In genomic region chr6:14265049-14266021, GRCh38 we compare ENCODE assay signal across 2 cellular contexts.
TF ChIP-seq lines count a peak whose summit lies in the region.

No MANE protein-coding gene starts in this region.

TF ChIP-seq in HepG2, 621 proteins besides CTCF, POLR2A, EP300 and RAD21 (continues in another document):
- TF ChIP-seq E2F1 (CRISPR knock-in tag; IDR thresholded peaks at IDR 0.05) (no peak), ZNF205 (CRISPR knock-in tag; IDR thresholded peaks at IDR 0.05) (no peak), ATF4 (CRISPR knock-in tag; IDR thresholded peaks at IDR 0.05) (no peak), BORCS8-MEF2B (CRISPR knock-in tag; IDR thresholded peaks at IDR 0.05) (no peak), REXO4 (CRISPR knock-in tag; IDR thresholded peaks at IDR 0.05; ENCODE audit: borderline replicate concordance) (no peak), NCOA1 (CRISPR knock-in tag; IDR thresholded peaks at IDR 0.05) (no peak), TARDBP (CRISPR knock-in tag; IDR thresholded peaks at IDR 0.05) (no peak), ZNF253 (CRISPR knock-in tag; IDR thresholded peaks at IDR 0.05; ENCODE audit: borderline replicate concordance) (no peak), IRF2 (CRISPR knock-in tag; IDR thresholded peaks at IDR 0.05) (no peak), ZC3H4 (CRISPR knock-in tag; IDR thresholded peaks at IDR 0.05; ENCODE audit: borderline replicate concordance) (no peak), ELF1 (CRISPR knock-in tag; IDR thresholded peaks at IDR 0.05) (no peak), SP2 (CRISPR knock-in tag; IDR thresholded peaks at IDR 0.05) (no peak), ZNF674 (CRISPR knock-in tag; IDR thresholded peaks at IDR 0.05; ENCODE audit: low read depth) (no peak), ZBTB7B (CRISPR knock-in tag; IDR thresholded peaks at IDR 0.05) (no peak), BRCA1 (CRISPR knock-in tag; IDR thresholded peaks at IDR 0.05) (no peak), ZNF350 (CRISPR knock-in tag; IDR thresholded peaks at IDR 0.05; ENCODE audit: borderline replicate concordance, low read depth) (no peak), SKIL (CRISPR knock-in tag; IDR thresholded peaks at IDR 0.05; ENCODE audit: borderline replicate concordance) (no peak), DBP (CRISPR knock-in tag; IDR thresholded peaks at IDR 0.05; ENCODE audit: not compliant biosample characterization) (no peak), CENPBD1 (CRISPR knock-in tag; IDR thresholded peaks at IDR 0.05; ENCODE audit: borderline replicate concordance, low read depth) (no peak)

TF ChIP-seq in H1, 55 proteins besides CTCF, POLR2A, EP300 and RAD21 (continued from another document):
- no peak for TF ChIP-seq CTBP2 (IDR thresholded peaks at IDR 0.05; ENCODE audit: borderline replicate concordance, insufficient read depth, insufficient read length, low read length)
- no peak for TF ChIP-seq TAF1 (IDR thresholded peaks at IDR 0.05; ENCODE audit: low read depth, low read length)
- TF ChIP-seq GTF2F1 (IDR thresholded peaks at IDR 0.05; ENCODE audit: borderline replicate concordance, low read depth, low read length), result no peak
- no peak for TF ChIP-seq SAP30 (IDR thresholded peaks at IDR 0.05; ENCODE audit: insufficient read depth, insufficient replicate concordance, low read length)
- no peak for TF ChIP-seq RNF2 (IDR thresholded peaks at IDR 0.05; ENCODE audit: borderline replicate concordance, low read depth, low read length, missing control alignments, poor library complexity, severe bottlenecking)
- no peak for TF ChIP-seq POU5F1 (IDR thresholded peaks at IDR 0.05; ENCODE audit: low read depth, low read length)
- TF ChIP-seq SIX5 (IDR thresholded peaks at IDR 0.05; ENCODE audit: low read depth, low read length), result no peak
- TF ChIP-seq CHD1 (IDR thresholded peaks at IDR 0.05; ENCODE audit: low read depth, low read length), result no peak
- no peak for TF ChIP-seq EZH2 (IDR thresholded peaks at IDR 0.05; ENCODE audit: low read depth, low read length, severe bottlenecking)
- no peak for TF ChIP-seq TEAD4 (IDR thresholded peaks at IDR 0.05; ENCODE audit: low read depth, low read length)
- TF ChIP-seq RXRA (IDR thresholded peaks at IDR 0.05; ENCODE audit: insufficient read depth, low read depth, low read length), result no peak
